8 cellular contexts compared by ENCODE assay signal in genomic region chr17:17752822-17753448, GRCh38.
A peak's percentile ranks its signal among the peaks of the same experiment; 100 is the strongest.
DNase-seq lines count a peak whose midpoint lies in the region; ATAC-seq and TF ChIP-seq lines count a peak whose summit lies in the region.

No MANE protein-coding gene starts in this region.

- CTCF ChIA-PET in AG04449 (lab: Yijun Ruan, JAX): interaction anchor here (1.1 kb wide), 1 partner anchor 11 kb away, joined by 4 read pairs; no protein-coding TSS in a partner anchor

- DNase-seq in AG04449 (ENCODE audit: low read depth, low spot score): no peak
- no peak for DNase-seq in Jurkat, Clone E6-1 (ENCODE audit: low read depth, low spot score)
- no peak for DNase-seq in colonic mucosa
- DNase-seq in AG08395 (ENCODE audit: low spot score): no peak
- no peak for DNase-seq in NCI-H146 (lab: John Stamatoyannopoulos, UW)

- H3K9ac ChIP-seq in colonic mucosa (ENCODE audit: low read depth in 2 of 2, low read length in 2 of 2) (peak overlapping the region; percentile 69 to 79), muscle layer of colon (ENCODE audit: low read length) (no peak overlapping the region)

- no peaks in the 10 kb centered on the region for H3K27me3 ChIP-seq in colonic mucosa
- H3K27me3 ChIP-seq in muscle layer of colon (ENCODE audit: control insufficient read depth in 1 of 2, insufficient read depth in 2 of 2, low read length in 2 of 2): no peaks in the 10 kb centered on the region

- POLR2A ChIA-PET in AG04449 (lab: Yijun Ruan, JAX): interaction anchor here (0.7 kb wide), 1 partner anchor 9 kb away, joined by 3 read pairs; no protein-coding TSS in a partner anchor

- H3K9me3 ChIP-seq in colonic mucosa (no peaks in the 10 kb centered on the region), muscle layer of colon (ENCODE audit: low read length) (no peaks in the 10 kb centered on the region)

- peak overlapping the region; percentile 50 for H3K27ac ChIP-seq in colonic mucosa
- H3K27ac ChIP-seq in muscle layer of colon (ENCODE audit: low read depth, low read length): peak overlapping the region; percentile 85

- ATAC-seq in GM21360 (IDR thresholded peaks at IDR 0.05; ENCODE audit: unreplicated experiment): no peak
- no peak for ATAC-seq in HG02642 (IDR thresholded peaks at IDR 0.05; ENCODE audit: poor library complexity, unreplicated experiment)

- TF ChIP-seq CTCF in AG04449 (IDR thresholded peaks at IDR 0.05; ENCODE audit: insufficient read depth, low read length, missing control alignments) (no peak), colonic mucosa (IDR thresholded peaks at IDR 0.05) (no peak)

- H3K36me3 ChIP-seq in colonic mucosa (no peaks in the 10 kb centered on the region), muscle layer of colon (ENCODE audit: insufficient read depth, low read length) (no peaks in the 10 kb centered on the region)

- peaks cover 12% of the 10 kb centered on the region for H3K4me1 ChIP-seq in colonic mucosa
- H3K4me1 ChIP-seq in muscle layer of colon (ENCODE audit: insufficient read depth, low read length): peaks cover 43% of the 10 kb centered on the region

- intact Hi-C loops in colonic mucosa (cut with DNase I): no loop called here

- peak overlapping the region; percentile 57 for H3K4me3 ChIP-seq in AG04449 (ENCODE audit: low read depth, low read length)
- peak overlapping the region; percentile 59 for H3K4me3 ChIP-seq in Jurkat, Clone E6-1 (ENCODE audit: low read length)
- H3K4me3 ChIP-seq in colonic mucosa: peak overlapping the region; percentile 48
- H3K4me3 ChIP-seq in muscle layer of colon (ENCODE audit: low read depth in 1 of 2, low read length in 2 of 2): peak overlapping the region in 1 of 2 donors; percentile 56
